1 cellular context compared by ENCODE assay signal in genomic region chr20:39602649-39603048, GRCh38.
TF ChIP-seq lines count a peak whose summit lies in the region.

No MANE protein-coding gene starts in this region.

TF ChIP-seq in WTC11, 78 proteins besides CTCF, POLR2A, EP300 and RAD21 (continued from another document):
- TF ChIP-seq, protein P1, sequence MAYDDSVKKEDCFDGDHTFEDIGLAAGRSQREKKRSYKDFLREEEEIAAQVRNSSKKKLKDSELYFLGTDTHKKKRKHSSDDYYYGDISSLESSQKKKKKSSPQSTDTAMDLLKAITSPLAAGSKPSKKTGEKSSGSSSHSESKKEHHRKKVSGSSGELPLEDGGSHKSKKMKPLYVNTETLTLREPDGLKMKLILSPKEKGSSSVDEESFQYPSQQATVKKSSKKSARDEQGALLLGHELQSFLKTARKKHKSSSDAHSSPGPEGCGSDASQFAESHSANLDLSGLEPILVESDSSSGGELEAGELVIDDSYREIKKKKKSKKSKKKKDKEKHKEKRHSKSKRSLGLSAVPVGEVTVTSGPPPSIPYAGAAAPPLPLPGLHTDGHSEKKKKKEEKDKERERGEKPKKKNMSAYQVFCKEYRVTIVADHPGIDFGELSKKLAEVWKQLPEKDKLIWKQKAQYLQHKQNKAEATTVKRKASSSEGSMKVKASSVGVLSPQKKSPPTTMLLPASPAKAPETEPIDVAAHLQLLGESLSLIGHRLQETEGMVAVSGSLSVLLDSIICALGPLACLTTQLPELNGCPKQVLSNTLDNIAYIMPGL (CRISPR knock-in tag; IDR thresholded peaks at IDR 0.05), result no peak
- TF ChIP-seq NR3C1 (CRISPR knock-in tag; conservative IDR thresholded peaks at IDR 0.05; ENCODE audit: low read depth), result no peak
TF ChIP-seq in WTC11: peak in this region for 0.
